Comparison of ENCODE assay signal across 8 cellular contexts in the genomic region with DNA sequence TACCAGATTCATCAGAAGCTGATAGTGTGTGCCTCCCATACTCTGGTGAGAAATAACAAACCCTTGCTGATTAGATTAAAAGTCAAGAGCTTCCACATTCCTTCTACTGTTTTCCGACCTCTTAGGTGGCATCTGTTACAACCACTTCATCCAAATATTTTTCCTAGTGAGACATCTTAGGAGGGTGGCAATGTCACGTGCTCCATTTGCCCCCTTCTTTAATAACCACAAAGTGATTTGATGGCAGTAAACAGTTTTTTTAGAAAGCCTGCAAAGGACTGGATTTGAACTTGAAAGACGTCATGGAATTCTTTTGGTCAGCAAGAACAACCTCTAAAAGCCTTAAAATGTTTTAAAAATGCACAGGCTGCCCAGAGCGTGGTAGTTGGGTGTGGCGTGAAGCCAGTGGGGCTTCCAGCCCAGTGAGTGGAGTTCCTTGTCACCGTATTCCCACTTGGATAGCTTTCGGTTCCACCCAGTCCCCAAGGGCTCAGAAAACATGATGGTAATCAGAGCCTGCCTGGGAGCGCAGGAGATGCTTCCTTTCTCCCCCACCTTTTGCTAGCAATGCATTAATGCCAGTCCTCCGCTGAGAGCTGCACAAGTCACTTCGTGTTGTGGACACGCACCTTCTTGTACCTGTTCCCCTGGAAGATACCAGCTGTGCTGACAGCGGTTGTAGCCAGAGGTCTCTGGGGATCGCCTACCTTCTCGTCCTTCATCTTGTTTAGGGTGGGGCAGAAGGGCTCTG.
A peak's percentile ranks its signal among the peaks of the same experiment; 100 is the strongest.
DNase-seq lines count a peak whose midpoint lies in the region; ATAC-seq and TF ChIP-seq lines count a peak whose summit lies in the region.

No MANE protein-coding gene starts in this region.

- intact Hi-C loops in left cardiac atrium (cut with DNase I) (no loop called here), left colon (cut with DNase I, micrococcal nuclease) (no loop called here)

- H3K36me3 Mint-ChIP-seq in activated naive CD8-positive, alpha-beta T cell treated with anti-CD3 and anti-CD28 coated beads, Interleukin-2, amount 10 ng/mL, durations not matched to agents 7 days and 5 days, result no peaks in the 10 kb centered on the region
- peaks cover 22% of the 10 kb centered on the region for H3K36me3 Mint-ChIP-seq in type B pancreatic cell

- DNase-seq in cardiac muscle cell (ENCODE audit: low read depth in 1 of 2, low spot score in 1 of 2) (peak; percentile 35 to 76), left cardiac atrium (no peak), left colon (peak; percentile 36 to 44), type B pancreatic cell (ENCODE audit: extremely low spot score, unreplicated experiment) (no peak), NOMO-1 treated with DMSO at 0.1 percent for 48 hours (lab: John Stamatoyannopoulos, UW; ENCODE audit: unreplicated experiment) (no peak)
- no peak for DNase-seq in activated naive CD8-positive, alpha-beta T cell treated with anti-CD3 and anti-CD28 coated beads, Interleukin-2, amount 10 ng/mL, durations not matched to agents 7 days and 5 days
- no peak for DNase-seq in activated naive CD4-positive, alpha-beta T cell treated with Interleukin-2 at 50 U/mL for 16 hours

- peak overlapping the region; percentile 24 for H3K27ac Mint-ChIP-seq in activated naive CD8-positive, alpha-beta T cell treated with anti-CD3 and anti-CD28 coated beads, Interleukin-2, amount 10 ng/mL, durations not matched to agents 7 days and 5 days
- peak overlapping the region; percentile 78 for H3K27ac Mint-ChIP-seq in type B pancreatic cell

- H3K4me3 Mint-ChIP-seq in activated naive CD8-positive, alpha-beta T cell treated with anti-CD3 and anti-CD28 coated beads, Interleukin-2, amount 10 ng/mL, durations not matched to agents 7 days and 5 days, result peak overlapping the region; percentile 26
- H3K4me3 Mint-ChIP-seq in type B pancreatic cell, result peak overlapping the region; percentile 78

- no peak overlapping the region for H3K4me3 ChIP-seq in cardiac muscle cell

- peaks cover 21% of the 10 kb centered on the region for H3K4me1 Mint-ChIP-seq in activated naive CD8-positive, alpha-beta T cell treated with anti-CD3 and anti-CD28 coated beads, Interleukin-2, amount 10 ng/mL, durations not matched to agents 7 days and 5 days
- H3K4me1 Mint-ChIP-seq in type B pancreatic cell (ENCODE audit: unreplicated experiment), result peaks cover 36% of the 10 kb centered on the region

- H3K27me3 Mint-ChIP-seq in activated naive CD8-positive, alpha-beta T cell treated with anti-CD3 and anti-CD28 coated beads, Interleukin-2, amount 10 ng/mL, durations not matched to agents 7 days and 5 days, result peaks cover 6% of the 10 kb centered on the region
- no peaks in the 10 kb centered on the region for H3K27me3 Mint-ChIP-seq in type B pancreatic cell

- H3K4me1 ChIP-seq in cardiac muscle cell (ENCODE audit: low read depth), result peaks cover 19% of the 10 kb centered on the region

- ATAC-seq in left cardiac atrium, result no peak
- ATAC-seq in activated naive CD8-positive, alpha-beta T cell treated with anti-CD3 and anti-CD28 coated beads, Interleukin-2, amount 10 ng/mL, durations not matched to agents 7 days and 5 days (ENCODE audit: low read depth), result no peak
- ATAC-seq in left colon, result peak; percentile 22
- no peak for ATAC-seq in GM18517 (IDR thresholded peaks at IDR 0.05; ENCODE audit: unreplicated experiment)

- no peaks in the 10 kb centered on the region for H3K36me3 ChIP-seq in cardiac muscle cell

- no peaks in the 10 kb centered on the region for H3K27me3 ChIP-seq in cardiac muscle cell

- TF ChIP-seq CTCF in cardiac muscle cell (IDR thresholded peaks at IDR 0.05; ENCODE audit: low read depth, low read length), result no peak
- TF ChIP-seq CTCF in type B pancreatic cell (conservative IDR thresholded peaks at IDR 0.05), result no peak

- POLR2A ChIA-PET in activated naive CD8-positive, alpha-beta T cell treated with anti-CD3 and anti-CD28 coated beads, Interleukin-2, amount 10 ng/mL, durations not matched to agents 7 days and 5 days (lab: Charles Lee), result no interaction called here

- no peak overlapping the region for H3K27ac ChIP-seq in cardiac muscle cell

- peaks cover 1% of the 10 kb centered on the region for H3K9me3 Mint-ChIP-seq in activated naive CD8-positive, alpha-beta T cell treated with anti-CD3 and anti-CD28 coated beads, Interleukin-2, amount 10 ng/mL, durations not matched to agents 7 days and 5 days
- no peaks in the 10 kb centered on the region for H3K9me3 Mint-ChIP-seq in type B pancreatic cell

- H3K9me3 ChIP-seq in cardiac muscle cell (ENCODE audit: low read depth), result no peaks in the 10 kb centered on the region

Comparison
In these comparisons a context has a peak if more than half of its experiments do, and no peak if none do; other contexts are left out.
1. DNase-seq: peak in cardiac muscle cell (2 of 2) and left colon (2 of 2); none in left cardiac atrium (single experiment), activated naive CD8-positive, alpha-beta T cell treated with anti-CD3 and anti-CD28 coated beads, Interleukin-2, amount 10 ng/mL, durations not matched to agents 7 days and 5 days (single experiment), type B pancreatic cell (single experiment), activated naive CD4-positive, alpha-beta T cell treated with Interleukin-2 at 50 U/mL for 16 hours (single experiment) and NOMO-1 treated with DMSO at 0.1 percent for 48 hours (single experiment).